Comparison of ENCODE assay signal across 21 cellular contexts in genomic region chr3:102474207-102474606, GRCh38. TPM values are rescaled to one million over a fixed set of nuclear protein-coding genes. Genes with fewer than 3 reads are reported as not detected.
DNase-seq lines count a peak whose midpoint lies in the region; ATAC-seq and TF ChIP-seq lines count a peak whose summit lies in the region.
"Had no signal": no experiment of that assay in that cellular context is flagged by ENCODE, and none has a peak within 500 bp of the region (broad histone marks: within the 10 kb centered on the region; RNA-seq: fewer than 3 reads in every experiment).

No MANE protein-coding gene starts in this region.

- peaks cover 27% of the 10 kb centered on the region for H3K4me1 Mint-ChIP-seq in progenitor cell of endocrine pancreas (ENCODE audit: low read depth)
- H3K4me1 Mint-ChIP-seq: B cell had no signal

- DNase-seq in HT-29 (ENCODE audit: low spot score) (peak; percentile 17), left lobe of liver (ENCODE audit: low spot score) (no peak), renal cortical epithelial cell (ENCODE audit: low read depth) (peak; percentile 81), progenitor cell of endocrine pancreas (ENCODE audit: low spot score, unreplicated experiment) (no peak), NCI-H69 (lab: John Stamatoyannopoulos, UW) (no peak), activated T-cell treated with anti-CD3 and anti-CD28 coated beads for 4 hours (no peak), GM10266 (ENCODE audit: extremely low spot score) (no peak)
- DNase-seq: AML-193; Caco-2; Calu3; CD4-positive, alpha-beta T cell; CD8-positive, alpha-beta T cell; DMS79 treated with DMSO at 0.1 percent for 48 hours; GF-D8 had no signal

- H3K27me3 Mint-ChIP-seq in progenitor cell of endocrine pancreas = peaks cover 3% of the 10 kb centered on the region

- H3K27ac ChIP-seq in 22Rv1 = peak overlapping the region; percentile 85
- H3K27ac ChIP-seq: A549; BLaER1 treated with 17β-estradiol and CSF1 and Interleukin-3, amounts not matched to agents 10 nM and 100 nM; C4-2B had no signal

- no peak overlapping the region for H3K27ac Mint-ChIP-seq in progenitor cell of endocrine pancreas
- H3K27ac Mint-ChIP-seq: B cell; CD4-positive, alpha-beta T cell; CD8-positive, alpha-beta T cell had no signal

- no peak for TF ChIP-seq CTCF in 22Rv1 (IDR thresholded peaks at IDR 0.05)
- TF ChIP-seq CTCF in progenitor cell of endocrine pancreas (IDR thresholded peaks at IDR 0.05; ENCODE audit: unreplicated experiment) = no peak
- no peak for TF ChIP-seq CTCF in GM10266 (IDR thresholded peaks at IDR 0.05; ENCODE audit: control insufficient read depth, insufficient read depth, low read depth, missing control alignments)

- no peaks in the 10 kb centered on the region for H3K36me3 Mint-ChIP-seq in progenitor cell of endocrine pancreas (ENCODE audit: insufficient read depth)
- H3K36me3 Mint-ChIP-seq: CD8-positive, alpha-beta T cell had no signal

- peaks cover 4% of the 10 kb centered on the region for H3K9me3 Mint-ChIP-seq in progenitor cell of endocrine pancreas (ENCODE audit: low read depth)
- H3K9me3 Mint-ChIP-seq: CD4-positive, alpha-beta T cell; CD8-positive, alpha-beta T cell had no signal

- ATAC-seq in left lobe of liver = peak; percentile 55
- ATAC-seq: A549; CD8-positive, alpha-beta T cell; GM12878 had no signal

- H3K4me3 Mint-ChIP-seq in progenitor cell of endocrine pancreas (ENCODE audit: low read depth) = no peak overlapping the region
- H3K4me3 Mint-ChIP-seq: B cell; CD4-positive, alpha-beta T cell; CD8-positive, alpha-beta T cell had no signal

RNA-seq across cellular contexts. Expression of gene ZPLD1, which starts 39.4 kb away (rescaled TPM):
- total RNA-seq in HT-29 (2014; rRNA removed; shearing (Covaris generic)) = not detected in 2 replicates
- total RNA-seq in left lobe of liver (not detected), renal cortical epithelial cell (58.6 and 74.8 TPM in 2 replicates), progenitor cell of endocrine pancreas (not detected in 2 replicates)
- total RNA-seq: A172; B cell; Caco-2; CD4-positive, alpha-beta T cell; CD8-positive, alpha-beta T cell; GM12878 had no signal

Comparison
In these comparisons a context has a peak if more than half of its experiments do, and no peak if none do; other contexts are left out.
1. DNase-seq: peak in HT-29 (single experiment) and renal cortical epithelial cell (single experiment); none in left lobe of liver (single experiment), progenitor cell of endocrine pancreas (single experiment), NCI-H69 (single experiment), activated T-cell treated with anti-CD3 and anti-CD28 coated beads for 4 hours (single experiment) and GM10266 (single experiment).
2. RNA of gene ZPLD1, which starts 39.4 kb away (total RNA-seq): 58.6 to 74.8 TPM in renal cortical epithelial cell; not detected in left lobe of liver (single experiment), not detected in HT-29 and not detected in progenitor cell of endocrine pancreas; every median in the first group is over 10 times any median in the second.